Comparison of ENCODE assay signal across 8 cellular contexts in the genomic region with DNA sequence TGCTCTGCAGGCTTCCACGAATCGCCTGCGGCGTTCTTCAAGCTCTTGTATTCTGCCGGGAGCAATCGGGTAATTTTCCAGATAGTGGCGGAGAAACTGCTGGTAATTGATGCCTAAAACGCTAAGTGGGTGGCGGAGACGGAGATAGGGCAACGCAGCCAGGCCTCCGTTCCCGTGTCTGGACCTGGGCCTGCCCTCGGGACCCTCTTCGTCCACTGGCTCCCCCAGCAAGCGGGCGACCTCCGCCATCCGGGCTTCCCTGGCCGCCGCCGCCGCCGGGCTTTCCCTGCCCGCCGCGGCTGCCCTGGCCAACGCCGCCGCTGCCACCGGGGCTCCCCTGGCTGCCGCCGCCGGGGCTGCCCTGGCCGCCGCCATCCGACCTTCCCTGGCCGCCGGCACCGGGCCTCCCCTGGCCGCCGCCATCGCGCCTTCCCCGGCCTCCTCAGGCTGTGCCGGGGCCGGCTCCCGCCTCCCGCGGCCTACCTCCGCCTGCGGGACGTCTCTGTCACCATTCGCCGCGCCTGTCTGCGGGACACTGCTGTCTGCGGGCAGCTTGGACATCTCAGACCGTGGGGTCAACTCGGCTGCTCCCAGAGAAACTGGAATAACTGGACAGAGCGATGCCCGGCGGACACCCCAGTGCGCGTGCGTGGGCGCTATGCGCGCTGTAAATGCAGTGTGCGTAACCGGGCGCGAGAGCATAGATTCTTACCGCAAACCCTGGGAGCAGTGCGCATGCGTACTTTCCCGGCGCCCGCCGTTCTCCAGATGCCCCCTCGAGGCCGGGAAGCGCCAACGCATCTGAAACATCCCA. TPM values are rescaled to one million over a fixed set of nuclear protein-coding genes. Genes with fewer than 3 reads are reported as not detected.
DNase-seq lines count a peak whose midpoint lies in the region; ATAC-seq and TF ChIP-seq lines count a peak whose summit lies in the region.

Gene EID2 (minus strand): TSS at position 643 of the 814 bp plus-strand sequence. CDS start 82 bp downstream, at position 561.

- peak; percentile 93 to 95 (median 93) for ATAC-seq in natural killer cell

- intact Hi-C loops in activated T-helper 2 cell treated with anti-CD3 and anti-CD28 coated beads, Interferon-gamma antibody, Interleukin-2, Interleukin-4, amounts not matched to agents 10 μg/mL and 5 μg/mL and 100 μg/mL, durations not matched to agents 14 hours and 24 hours and 36 hours (cut with micrococcal nuclease): loop anchor here (1.0 to 10.0 kb wide), 5 partner anchors 94 to 415 kb away; partner anchors contain the start of genes FBL, PAK4, SAMD4B and SUPT5H
- intact Hi-C loops in natural killer cell (cut with micrococcal nuclease): no loop called here

- peak within 1 kb of the TSS; percentile 84 for H3K27ac ChIP-seq in RWPE1

- peaks cover 25% of the 10 kb centered on the region for H3K4me1 Mint-ChIP-seq in activated T-helper 2 cell treated with anti-CD3 and anti-CD28 coated beads, Interferon-gamma antibody, Interleukin-2, Interleukin-4, amounts not matched to agents 10 μg/mL and 5 μg/mL and 100 μg/mL, durations not matched to agents 14 hours and 24 hours and 36 hours (ENCODE audit: low read depth)
- peaks cover 30 to 31% of the 10 kb centered on the region in 2 donors for H3K4me1 Mint-ChIP-seq in natural killer cell

- DNase-seq in EH (ENCODE audit: low read depth) (peak; percentile 93), GOT3 (lab: John Stamatoyannopoulos, UW) (peak; percentile 68), LNCaP clone FGC (ENCODE audit: low read depth) (peak; percentile 90), RWPE1 (ENCODE audit: low spot score) (peak; percentile 99), fibroblast of peridontal ligament (ENCODE audit: extremely low read depth) (peak; percentile 94), natural killer cell (peak; percentile 90)
- peak; percentile 93 for DNase-seq in activated T-helper 2 cell treated with anti-CD3 and anti-CD28 coated beads, Interferon-gamma antibody, Interleukin-2, Interleukin-4, amounts not matched to agents 10 μg/mL and 5 μg/mL and 100 μg/mL, durations not matched to agents 14 hours and 24 hours and 36 hours (ENCODE audit: low spot score)
- DNase-seq in stimulated activated naive CD4-positive, alpha-beta T cell treated with Interleukin-2 at 50 U/mL for 16 hours (lab: John Stamatoyannopoulos, UW): peak; percentile 91

- H3K9me3 Mint-ChIP-seq in activated T-helper 2 cell treated with anti-CD3 and anti-CD28 coated beads, Interferon-gamma antibody, Interleukin-2, Interleukin-4, amounts not matched to agents 10 μg/mL and 5 μg/mL and 100 μg/mL, durations not matched to agents 14 hours and 24 hours and 36 hours: no peaks in the 10 kb centered on the region
- no peaks in the 10 kb centered on the region for H3K9me3 Mint-ChIP-seq in natural killer cell

- peaks cover 23% of the 10 kb centered on the region for H3K36me3 Mint-ChIP-seq in activated T-helper 2 cell treated with anti-CD3 and anti-CD28 coated beads, Interferon-gamma antibody, Interleukin-2, Interleukin-4, amounts not matched to agents 10 μg/mL and 5 μg/mL and 100 μg/mL, durations not matched to agents 14 hours and 24 hours and 36 hours (ENCODE audit: low read depth)
- no peaks in the 10 kb centered on the region for H3K36me3 Mint-ChIP-seq in natural killer cell

- peak within 1 kb of the TSS; percentile 93 for H3K27ac Mint-ChIP-seq in activated T-helper 2 cell treated with anti-CD3 and anti-CD28 coated beads, Interferon-gamma antibody, Interleukin-2, Interleukin-4, amounts not matched to agents 10 μg/mL and 5 μg/mL and 100 μg/mL, durations not matched to agents 14 hours and 24 hours and 36 hours
- peak within 1 kb of the TSS; percentile 90 to 96 for H3K27ac Mint-ChIP-seq in natural killer cell

- CTCF ChIA-PET in RWPE1 (lab: Yijun Ruan, JAX): interaction anchor here (0.6 to 1.5 kb wide), 4 partner anchors 15 to 547 kb away, joined by 3 to 5 read pairs (median 4); no protein-coding TSS in a partner anchor

- peak; percentile 83 for TF ChIP-seq CTCF in LNCaP clone FGC (IDR thresholded peaks at IDR 0.05; ENCODE audit: control insufficient read depth, extremely low read depth, insufficient read depth)
- TF ChIP-seq CTCF in RWPE1 (conservative IDR thresholded peaks at IDR 0.05; ENCODE audit: low read depth): peak; percentile 88
- TF ChIP-seq CTCF in natural killer cell (IDR thresholded peaks at IDR 0.05): peak; percentile 77

- H3K4me3 ChIP-seq in LNCaP clone FGC (ENCODE audit: low read depth, low read length): peak within 1 kb of the TSS; percentile 75

- POLR2A ChIA-PET in RWPE1 (lab: Yijun Ruan, JAX; ENCODE audit: low non-redundant PET): no interaction called here

- no peaks in the 10 kb centered on the region for H3K27me3 Mint-ChIP-seq in activated T-helper 2 cell treated with anti-CD3 and anti-CD28 coated beads, Interferon-gamma antibody, Interleukin-2, Interleukin-4, amounts not matched to agents 10 μg/mL and 5 μg/mL and 100 μg/mL, durations not matched to agents 14 hours and 24 hours and 36 hours (ENCODE audit: low read depth)
- H3K27me3 Mint-ChIP-seq in natural killer cell (ENCODE audit: low read depth in 2 of 2): peaks cover 0 to 8% of the 10 kb centered on the region in 2 donors

- H3K4me3 Mint-ChIP-seq in activated T-helper 2 cell treated with anti-CD3 and anti-CD28 coated beads, Interferon-gamma antibody, Interleukin-2, Interleukin-4, amounts not matched to agents 10 μg/mL and 5 μg/mL and 100 μg/mL, durations not matched to agents 14 hours and 24 hours and 36 hours (ENCODE audit: low read depth): peak within 1 kb of the TSS; percentile 94
- peak within 1 kb of the TSS; percentile 95 for H3K4me3 Mint-ChIP-seq in natural killer cell

RNA-seq across cellular contexts. Expression of gene EID2, which starts in this region (rescaled TPM):
- total RNA-seq in activated T-helper 2 cell treated with anti-CD3 and anti-CD28 coated beads, Interferon-gamma antibody, Interleukin-2, Interleukin-4, amounts not matched to agents 10 μg/mL and 5 μg/mL and 100 μg/mL, durations not matched to agents 14 hours and 24 hours and 36 hours: 17.2 and 18.3 TPM in 2 replicates
- 10 to 100 TPM; 11.9 to 19.9 (median 15.6) TPM for total RNA-seq in natural killer cell

Comparison
In these comparisons a context has a peak if more than half of its experiments do, and no peak if none do; other contexts are left out.
1. Peak in every context shown above with its lines: DNase-seq, ATAC-seq, H3K4me3 ChIP-seq and H3K27ac ChIP-seq.